1 cellular context compared by ENCODE assay signal in the genomic region with DNA sequence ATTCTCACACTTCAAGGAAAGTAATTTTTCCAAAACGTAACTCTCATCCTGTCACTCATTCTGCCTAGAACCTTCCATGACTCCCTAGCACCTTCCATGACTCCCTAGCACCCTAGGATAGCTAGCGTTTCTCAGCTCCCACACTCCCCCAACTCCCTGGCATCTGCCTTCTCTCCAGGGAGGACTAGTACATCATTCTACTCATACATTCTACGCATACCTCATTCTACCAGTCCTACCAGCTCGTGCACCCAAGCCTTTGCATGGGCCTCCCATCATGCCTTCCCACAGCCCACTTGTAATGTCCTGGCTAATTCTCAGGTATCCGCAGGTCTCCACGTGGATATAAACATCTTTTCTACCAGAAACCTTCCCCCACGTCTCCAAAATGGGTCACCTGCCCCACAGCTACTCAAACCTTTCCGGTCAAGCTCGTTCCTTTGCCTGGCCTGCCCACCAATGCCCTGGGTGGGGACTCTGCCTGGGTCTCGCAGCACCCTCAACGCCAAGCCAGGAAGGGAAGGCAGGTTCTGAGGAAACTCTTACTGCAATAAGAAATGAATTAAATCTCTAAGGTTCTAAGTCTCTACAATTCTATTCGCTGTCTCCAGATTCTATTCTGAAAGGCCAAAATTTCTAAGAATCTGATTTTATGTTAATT.
TF ChIP-seq lines count a peak whose summit lies in the region.

No MANE protein-coding gene starts in this region.

TF ChIP-seq in IMR-90, 13 proteins besides CTCF, POLR2A, EP300 and RAD21:
- TF ChIP-seq, protein P1, sequence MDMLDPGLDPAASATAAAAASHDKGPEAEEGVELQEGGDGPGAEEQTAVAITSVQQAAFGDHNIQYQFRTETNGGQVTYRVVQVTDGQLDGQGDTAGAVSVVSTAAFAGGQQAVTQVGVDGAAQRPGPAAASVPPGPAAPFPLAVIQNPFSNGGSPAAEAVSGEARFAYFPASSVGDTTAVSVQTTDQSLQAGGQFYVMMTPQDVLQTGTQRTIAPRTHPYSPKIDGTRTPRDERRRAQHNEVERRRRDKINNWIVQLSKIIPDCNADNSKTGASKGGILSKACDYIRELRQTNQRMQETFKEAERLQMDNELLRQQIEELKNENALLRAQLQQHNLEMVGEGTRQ (IDR thresholded peaks at IDR 0.05; ENCODE audit: low read depth, low read length): no peak
- TF ChIP-seq NFE2L2 (IDR thresholded peaks at IDR 0.05; ENCODE audit: low read depth, low read length) (no peak), CHD1 (IDR thresholded peaks at IDR 0.05; ENCODE audit: low read depth, low read length) (no peak), CEBPB (IDR thresholded peaks at IDR 0.05; ENCODE audit: low read depth, low read length) (no peak), RCOR1 (IDR thresholded peaks at IDR 0.05; ENCODE audit: insufficient replicate concordance, low read length) (no peak), SMC3 (IDR thresholded peaks at IDR 0.05; ENCODE audit: low read depth, low read length) (no peak), FOS (IDR thresholded peaks at IDR 0.05; ENCODE audit: low read depth, low read length) (no peak), MAFK (IDR thresholded peaks at IDR 0.05; ENCODE audit: low read depth, low read length) (no peak), MAZ (IDR thresholded peaks at IDR 0.05; ENCODE audit: borderline replicate concordance, low read depth, low read length) (no peak), MXI1 (IDR thresholded peaks at IDR 0.05; ENCODE audit: borderline replicate concordance, low read depth, low read length) (no peak), RFX5 (IDR thresholded peaks at IDR 0.05; ENCODE audit: low read depth, low read length) (no peak), BHLHE40 (IDR thresholded peaks at IDR 0.05; ENCODE audit: low read depth, low read length) (no peak)
- TF ChIP-seq, protein P2, sequence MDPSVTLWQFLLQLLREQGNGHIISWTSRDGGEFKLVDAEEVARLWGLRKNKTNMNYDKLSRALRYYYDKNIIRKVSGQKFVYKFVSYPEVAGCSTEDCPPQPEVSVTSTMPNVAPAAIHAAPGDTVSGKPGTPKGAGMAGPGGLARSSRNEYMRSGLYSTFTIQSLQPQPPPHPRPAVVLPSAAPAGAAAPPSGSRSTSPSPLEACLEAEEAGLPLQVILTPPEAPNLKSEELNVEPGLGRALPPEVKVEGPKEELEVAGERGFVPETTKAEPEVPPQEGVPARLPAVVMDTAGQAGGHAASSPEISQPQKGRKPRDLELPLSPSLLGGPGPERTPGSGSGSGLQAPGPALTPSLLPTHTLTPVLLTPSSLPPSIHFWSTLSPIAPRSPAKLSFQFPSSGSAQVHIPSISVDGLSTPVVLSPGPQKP (IDR thresholded peaks at IDR 0.05; ENCODE audit: borderline replicate concordance, low read depth, low read length): no peak
